Comparison of ENCODE assay signal across 25 cellular contexts in genomic region chr10:128739937-128740336, GRCh38.
DNase-seq lines count a peak whose midpoint lies in the region; ATAC-seq, FAIRE-seq and TF ChIP-seq lines count a peak whose summit lies in the region.
"Had no signal": no experiment of that assay in that cellular context is flagged by ENCODE, and none has a peak within 500 bp of the region (broad histone marks: within the 10 kb centered on the region; RNA-seq: fewer than 3 reads in every experiment).

No MANE protein-coding gene starts in this region.

- peak; percentile 84 for ATAC-seq in HCT116
- no peak for ATAC-seq in sciatic nerve
- ATAC-seq: activated T-cell treated with anti-CD3 and anti-CD28 coated beads, Interleukin-2, amount 50 U/mL, for 72 hours; esophagus mucosa; foreskin keratinocyte had no signal

- intact Hi-C loops in HCT116 (cut with micrococcal nuclease) (loop anchor here (5.0 kb wide), 1 partner anchor 478 kb away; no protein-coding TSS in a partner anchor), sciatic nerve (cut with DNase I) (no loop called here)

- CTCF ChIA-PET in HCT116 (lab: Charles Lee) = interaction anchor here (1.0 to 1.6 kb wide), 4 partner anchors 14 to 528 kb away, joined by 3 to 13 read pairs (median 4); no protein-coding TSS in a partner anchor

- H3K79me2 ChIP-seq in HCT116 (ENCODE audit: insufficient read depth, low read length) = no peaks in the 10 kb centered on the region

- H3K4me2 ChIP-seq in HCT116 (ENCODE audit: low read length) = no peak overlapping the region

- RAD21 ChIA-PET in HCT116 (lab: Charles Lee; ENCODE audit: low non-redundant PET in 1 of 2, low total read pairs in 2 of 2, uncharacterized antibody in 2 of 2, unreplicated experiment in 2 of 2) = no interaction called here

- peak; percentile 31 to 36 (median 35); a peak in 4 of 6 replicates for TF ChIP-seq CTCF in HCT116 (IDR thresholded peaks at IDR 0.05 in 2 of 3, conservative IDR thresholded peaks at IDR 0.05 in 1 of 3; ENCODE audit: borderline replicate concordance in 1 of 3, insufficient read depth in 1 of 3, low read depth in 2 of 3, low read length in 2 of 3)

- POLR2A ChIA-PET in HCT116 (lab: Charles Lee) = no interaction called here

- peak; percentile 59 for TF ChIP-seq RAD21 in HCT116 (IDR thresholded peaks at IDR 0.05; ENCODE audit: low read depth)

- TF ChIP-seq POLR2A in HCT116 (IDR thresholded peaks at IDR 0.05; ENCODE audit: borderline replicate concordance, extremely low read depth, insufficient read depth, insufficient read length) (no peak), GM12891 (IDR thresholded peaks at IDR 0.05; ENCODE audit: low read depth, low read length) (no peak)

- FAIRE-seq in GM12891 (lab: Jason Lieb, UNC) = no peak
- FAIRE-seq: HTR-8/SVneo had no signal

- DNase-seq in Daoy (ENCODE audit: low read depth) (peak; percentile 17), HCT116 (ENCODE audit: low read depth, low spot score) (peak; percentile 12), RPMI8226 (peak; percentile 8), iPS-NIHi11 (ENCODE audit: low spot score) (peak; percentile 44), cortex of kidney (lab: John Stamatoyannopoulos, UW) (no peak), dedifferentiated amniotic fluid mesenchymal stem cell (ENCODE audit: extremely low spot score) (no peak), sciatic nerve (ENCODE audit: low spot score) (no peak), GM12891 (ENCODE audit: insufficient read length, low spot score) (no peak)
- DNase-seq: activated CD4-positive, alpha-beta T cell treated with anti-CD3 and anti-CD28 coated beads, Interleukin-2, amount 10 ng/mL, durations not matched to agents 24 days and 14 days; activated naive CD4-positive, alpha-beta T cell treated with Interleukin-2 at 50 U/mL for 16 hours; activated T-cell treated with anti-CD3 and anti-CD28 coated beads, Interleukin-2, amount 50 U/mL, for 72 hours; brain microvascular endothelial cell; CD4-positive, CD25-positive, alpha-beta regulatory T cell; effector memory CD4-positive, alpha-beta T cell; foreskin keratinocyte; Kasumi-1; mammary epithelial cell; NCI-H1105; NCI-H2081; NCI-H345; Peyer's patch had no signal

- H3K36me3 ChIP-seq in HCT116 (ENCODE audit: control insufficient read depth in 1 of 2, insufficient read depth in 2 of 2, low read length in 2 of 2) = no peaks in the 10 kb centered on the region
- H3K36me3 ChIP-seq: brain microvascular endothelial cell, Peyer's patch had no signal

- H3K9me2 ChIP-seq in HCT116 (ENCODE audit: insufficient read depth) = no peaks in the 10 kb centered on the region

- H3K9ac ChIP-seq in HCT116 (ENCODE audit: low read length) = no peak overlapping the region

- no peaks in the 10 kb centered on the region for H3K9me3 ChIP-seq in HCT116 (ENCODE audit: control insufficient read depth in 1 of 2, insufficient read depth in 1 of 2, low read depth in 1 of 2, low read length in 2 of 2)
- H3K9me3 ChIP-seq: Peyer's patch had no signal

- no peak overlapping the region for H2AFZ ChIP-seq in HCT116 (ENCODE audit: low read depth, low read length, poor library complexity, severe bottlenecking)

- H3K4me1 ChIP-seq in HCT116 (ENCODE audit: control insufficient read depth in 1 of 2, insufficient read depth in 2 of 2, low read length in 2 of 2) = no peaks in the 10 kb centered on the region
- H3K4me1 ChIP-seq: foreskin keratinocyte, Peyer's patch had no signal

- no peak overlapping the region for H3K4me3 ChIP-seq in HCT116 (replicated peaks in 1 of 2; ENCODE audit: low read depth in 1 of 2, low read length in 2 of 2)
- H3K4me3 ChIP-seq: Peyer's patch, SK-N-MC, skin epidermis had no signal

- H4K20me1 ChIP-seq in HCT116 (ENCODE audit: insufficient read depth) = no peaks in the 10 kb centered on the region

- no TSS peak for BruUV-seq in HCT116 (replicated peaks; lab: Mats Ljungman, UMichigan)

- no peak overlapping the region for H3K27ac ChIP-seq in HCT116 (ENCODE audit: low read depth, low read length)
- H3K27ac ChIP-seq: brain microvascular endothelial cell, foreskin keratinocyte, Peyer's patch, SK-N-MC, skin epidermis had no signal

- peaks cover 94% of the 10 kb centered on the region for H3K27me3 ChIP-seq in HCT116 (ENCODE audit: insufficient read depth, low read length)
- H3K27me3 ChIP-seq: brain microvascular endothelial cell, foreskin keratinocyte, Peyer's patch had no signal

TF ChIP-seq in HCT116, 20 proteins besides CTCF, POLR2A, EP300 and RAD21 (continues in another document):
- no peak for TF ChIP-seq EZH2 (IDR thresholded peaks at IDR 0.05)
- no peak for TF ChIP-seq FOSL1 (IDR thresholded peaks at IDR 0.05; ENCODE audit: low read depth)
- TF ChIP-seq ZBTB33 (IDR thresholded peaks at IDR 0.05; ENCODE audit: extremely low read depth, insufficient replicate concordance, low read length) = no peak
- TF ChIP-seq YY1 (IDR thresholded peaks at IDR 0.05; ENCODE audit: extremely low read depth, insufficient replicate concordance, low read depth, low read length) = no peak

TF ChIP-seq in GM12891, 5 proteins besides CTCF, POLR2A, EP300 and RAD21:
- no peak for TF ChIP-seq POLR2AphosphoS5 (IDR thresholded peaks at IDR 0.05; ENCODE audit: low read depth, low read length)
- TF ChIP-seq POU2F2 (IDR thresholded peaks at IDR 0.05; ENCODE audit: low read depth, low read length) = no peak
- TF ChIP-seq SPI1 (IDR thresholded peaks at IDR 0.05; ENCODE audit: low read depth, low read length) = no peak
- TF ChIP-seq TAF1 (IDR thresholded peaks at IDR 0.05; ENCODE audit: low read depth, low read length) = no peak
- no peak for TF ChIP-seq PAX5 (IDR thresholded peaks at IDR 0.05; ENCODE audit: insufficient read depth, low read length, severe bottlenecking)

Comparison
In these comparisons a context has a peak if more than half of its experiments do, and no peak if none do; other contexts are left out.
1. DNase-seq: peak in Daoy (single experiment), HCT116 (single experiment), RPMI8226 (single experiment) and iPS-NIHi11 (single experiment); none in cortex of kidney (single experiment), dedifferentiated amniotic fluid mesenchymal stem cell (single experiment), sciatic nerve (single experiment) and GM12891 (single experiment).